Comparison of ENCODE assay signal across 8 cellular contexts in genomic region chr16:70770968-70771552, GRCh38. TPM values are rescaled to one million over a fixed set of nuclear protein-coding genes. Genes with fewer than 3 reads are reported as not detected.
DNase-seq lines count a peak whose midpoint lies in the region; ATAC-seq and TF ChIP-seq lines count a peak whose summit lies in the region.

No MANE protein-coding gene starts in this region.

- H3K27me3 ChIP-seq in right cardiac atrium (ENCODE audit: control insufficient read depth, insufficient read depth) (no peaks in the 10 kb centered on the region), gastrocnemius medialis (no peaks in the 10 kb centered on the region)

- intact Hi-C loops in right cardiac atrium (cut with DNase I): loop anchor here in 2 of 4 donors (2.0 to 10.0 kb wide), 2 partner anchors 86 to 90 kb away; partner anchors contain the start of gene MTSS2 (in 1 of the 2)
- intact Hi-C loops in gastrocnemius medialis (cut with DNase I; ENCODE audit: low total_unique reads): loop anchor here (1.0 to 2.0 kb wide), 3 partner anchors 20 to 242 kb away; no protein-coding TSS in a partner anchor

- TF ChIP-seq CTCF in gastrocnemius medialis (IDR thresholded peaks at IDR 0.05 in 4 of 5, conservative IDR thresholded peaks at IDR 0.05 in 1 of 5): peak; percentile 95 to 97 (median 96)

- DNase-seq in G401 (ENCODE audit: low spot score) (peak; percentile 86), SKM-1 treated with dmso at 0.1 percent for 144 hours (lab: John Stamatoyannopoulos, UW; ENCODE audit: unreplicated experiment) (peak; percentile 34), amniotic epithelial cell (ENCODE audit: low read depth) (peak; percentile 65), right cardiac atrium (peak in 2 of 3 donors; percentile 77 to 81), gastrocnemius medialis (peak; percentile 44 to 75), 8988T (no peak), globus pallidus (ENCODE audit: low spot score) (no peak)

- H3K4me3 ChIP-seq in right cardiac atrium (ENCODE audit: low read length) (no peak overlapping the region), gastrocnemius medialis (no peak overlapping the region)

- H3K27ac ChIP-seq in right cardiac atrium (ENCODE audit: low read length) (no peak overlapping the region), gastrocnemius medialis (peak overlapping the region; percentile 27 to 66 (median 64))

- H3K4me1 ChIP-seq in right cardiac atrium (ENCODE audit: control insufficient read depth, insufficient read depth, low read length): peaks cover 2% of the 10 kb centered on the region
- peaks cover 45 to 49% of the 10 kb centered on the region in 2 donors for H3K4me1 ChIP-seq in gastrocnemius medialis

- H3K9me3 ChIP-seq in right cardiac atrium (ENCODE audit: control insufficient read depth, low read length): no peaks in the 10 kb centered on the region
- H3K9me3 ChIP-seq in gastrocnemius medialis: no peaks in the 10 kb centered on the region

- in situ Hi-C loops in G401 (cut with HindIII; ENCODE audit: low sequenced_read_pairs) (no loop called here), gastrocnemius medialis (cut with MboI; ENCODE audit: low sequenced_read_pairs in 4 of 4) (loop anchor here (5.0 to 25.0 kb wide), 4 partner anchors 89 to 234 kb away; no protein-coding TSS in a partner anchor)

- ATAC-seq in HG03159 (IDR thresholded peaks at IDR 0.05; ENCODE audit: unreplicated experiment) (peak; percentile 48), right cardiac atrium (peak; percentile 67 to 78), gastrocnemius medialis (peak; percentile 72 to 79)

- H3K36me3 ChIP-seq in gastrocnemius medialis: no peaks in the 10 kb centered on the region

- 15% methylated on average over 8 of the region's 8 CpGs for WGBS in right cardiac atrium

- no peak for TF ChIP-seq POLR2A in gastrocnemius medialis (IDR thresholded peaks at IDR 0.05)

RNA-seq across cellular contexts. Expression of gene VAC14, which starts 29.9 kb away (rescaled TPM):
- total RNA-seq in G401 (2014; rRNA removed; shearing (Covaris generic)): 66.8 and 69.2 TPM in 2 replicates
- 10 to 100 TPM; 18.2 to 24.2 (median 23.0) TPM for total RNA-seq in right cardiac atrium
- polyA plus RNA-seq in right cardiac atrium: 27.4 TPM
- total RNA-seq in gastrocnemius medialis: 10 to 100 TPM; 19.8 to 30.9 (median 27.0) TPM

Comparison
In these comparisons a context has a peak if more than half of its experiments do, and no peak if none do; other contexts are left out.
1. DNase-seq: peak in G401 (single experiment), SKM-1 treated with dmso at 0.1 percent for 144 hours (single experiment), amniotic epithelial cell (single experiment), right cardiac atrium (2 of 3) and gastrocnemius medialis (2 of 2); none in 8988T (single experiment) and globus pallidus (single experiment).
2. Peak in every context shown above with its lines, with median percentiles within 50 percentile points of each other: ATAC-seq.